ENCODE assay signal across 2 cellular contexts in genomic region chr4:74537459-74537858, GRCh38.
TF ChIP-seq lines count a peak whose summit lies in the region.

No MANE protein-coding gene starts in this region.

TF ChIP-seq in A549, 52 proteins besides CTCF, POLR2A, EP300 and RAD21:
- TF ChIP-seq TP53 (CRISPR knock-in tag; IDR thresholded peaks at IDR 0.05) (no peak), KDM5A (IDR thresholded peaks at IDR 0.05) (no peak), PHF8 (IDR thresholded peaks at IDR 0.05; ENCODE audit: borderline replicate concordance, low read depth) (no peak), ELK1 (IDR thresholded peaks at IDR 0.05; ENCODE audit: low read depth, low read length) (no peak), EHF (CRISPR knock-in tag; IDR thresholded peaks at IDR 0.05) (no peak), SMC3 (IDR thresholded peaks at IDR 0.05) (no peak), CHD4 (IDR thresholded peaks at IDR 0.05; ENCODE audit: borderline replicate concordance) (no peak)
TF ChIP-seq in A549: peak in this region for 0.

TF ChIP-seq in IMR-90, 13 proteins besides CTCF, POLR2A, EP300 and RAD21:
- no peak for TF ChIP-seq MAZ (IDR thresholded peaks at IDR 0.05; ENCODE audit: borderline replicate concordance, low read depth, low read length)
- TF ChIP-seq FOS (IDR thresholded peaks at IDR 0.05; ENCODE audit: low read depth, low read length) = no peak
- no peak for TF ChIP-seq MXI1 (IDR thresholded peaks at IDR 0.05; ENCODE audit: borderline replicate concordance, low read depth, low read length)
- no peak for TF ChIP-seq NFE2L2 (IDR thresholded peaks at IDR 0.05; ENCODE audit: low read depth, low read length)
- no peak for TF ChIP-seq BHLHE40 (IDR thresholded peaks at IDR 0.05; ENCODE audit: low read depth, low read length)
- no peak for TF ChIP-seq RFX5 (IDR thresholded peaks at IDR 0.05; ENCODE audit: low read depth, low read length)
- no peak for TF ChIP-seq RCOR1 (IDR thresholded peaks at IDR 0.05; ENCODE audit: insufficient replicate concordance, low read length)
- TF ChIP-seq MAFK (IDR thresholded peaks at IDR 0.05; ENCODE audit: low read depth, low read length) = no peak
- TF ChIP-seq SMC3 (IDR thresholded peaks at IDR 0.05; ENCODE audit: low read depth, low read length) = no peak
- no peak for TF ChIP-seq ELK1 (IDR thresholded peaks at IDR 0.05; ENCODE audit: borderline replicate concordance, low read depth, low read length)
- no peak for TF ChIP-seq CHD1 (IDR thresholded peaks at IDR 0.05; ENCODE audit: low read depth, low read length)
- no peak for TF ChIP-seq USF2 (IDR thresholded peaks at IDR 0.05; ENCODE audit: low read depth, low read length)
- no peak for TF ChIP-seq CEBPB (IDR thresholded peaks at IDR 0.05; ENCODE audit: low read depth, low read length)
